In the genomic region with DNA sequence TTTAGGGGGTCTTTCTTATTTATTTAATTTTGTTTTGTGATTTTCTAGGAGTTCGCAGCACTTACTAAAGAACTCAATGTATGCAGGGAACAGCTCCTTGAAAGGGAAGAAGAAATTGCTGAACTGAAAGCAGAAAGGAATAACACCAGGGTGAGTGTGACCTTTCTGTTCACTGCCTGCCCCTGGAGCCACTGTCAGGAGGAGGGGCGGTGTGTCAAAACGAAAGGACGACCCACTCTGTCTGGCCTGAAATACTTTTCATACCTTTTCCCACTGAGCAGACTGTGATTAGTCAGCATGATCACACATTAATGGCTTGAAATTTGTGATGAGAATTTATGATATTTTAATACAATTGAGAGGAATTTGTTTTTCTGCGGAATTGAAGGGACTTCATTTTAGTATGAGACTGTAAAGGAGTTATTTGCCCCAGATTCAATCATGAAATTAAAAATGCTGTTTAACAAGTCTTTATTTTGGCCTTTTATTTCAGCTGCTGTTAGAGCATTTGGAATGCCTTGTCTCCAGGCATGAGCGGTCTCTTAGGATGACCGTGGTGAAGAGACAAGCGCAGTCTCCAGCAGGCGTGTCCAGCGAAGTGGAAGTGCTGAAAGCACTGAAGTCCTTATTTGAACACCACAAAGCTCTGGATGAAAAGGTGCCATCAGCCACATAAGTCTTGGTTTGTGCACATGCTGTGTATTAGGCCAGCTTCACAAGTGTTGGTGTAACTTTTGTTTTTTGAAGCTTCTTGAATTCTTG, we compare ENCODE assay signal across 11 cellular contexts. TPM values are rescaled to one million over a fixed set of nuclear protein-coding genes. Genes with fewer than 3 reads are reported as not detected.
A peak's percentile ranks its signal among the peaks of the same experiment; 100 is the strongest.
DNase-seq lines count a peak whose midpoint lies in the region; ATAC-seq and TF ChIP-seq lines count a peak whose summit lies in the region.
"Had no signal": no experiment of that assay in that cellular context is flagged by ENCODE, and none has a peak within 500 bp of the region (broad histone marks: within the 10 kb centered on the region; RNA-seq: fewer than 3 reads in every experiment).

No MANE protein-coding gene starts in this region.

- peak; percentile 45 for DNase-seq in activated CD8-positive, alpha-beta memory T cell treated with anti-CD3 and anti-CD28 coated beads, Interleukin-2, amount 50 U/mL, for 48 hours
- DNase-seq in activated CD8-positive, alpha-beta memory T cell treated with anti-CD3 and anti-CD28 coated beads, Interleukin-2, amount 50 U/mL, for 4 hours, result no peak
- no peak for DNase-seq in esophagus muscularis mucosa (ENCODE audit: extremely low spot score)
- DNase-seq in stimulated activated effector memory CD8-positive, alpha-beta T cell treated with anti-CD3 and anti-CD28 coated beads, Interleukin-12 subunit alpha, Interleukin-12 subunit beta, amount 100 ng/mL, for 72 hours (ENCODE audit: low spot score in 2 of 2), result no peak
- no peak for DNase-seq in HuH-7.5 (ENCODE audit: low spot score)
- no peak for DNase-seq in MG63
- DNase-seq in SIG-M5 treated with dmso at 0.1 percent for 504 hours (lab: John Stamatoyannopoulos, UW; ENCODE audit: unreplicated experiment), result no peak

- H3K9me3 ChIP-seq in esophagus muscularis mucosa (no peaks in the 10 kb centered on the region), MG63 (no peaks in the 10 kb centered on the region)
- H3K9me3 ChIP-seq: thoracic aorta had no signal

- 81% methylated on average over 10 of the region's 10 CpGs for WGBS in esophagus muscularis mucosa

- TF ChIP-seq POLR2A in esophagus muscularis mucosa (IDR thresholded peaks at IDR 0.05; ENCODE audit: low read depth), result no peak

- H3K9me3 Mint-ChIP-seq in stimulated activated effector memory CD8-positive, alpha-beta T cell treated with anti-CD3 and anti-CD28 coated beads, Interleukin-12 subunit alpha, Interleukin-12 subunit beta, amount 100 ng/mL, for 72 hours, result no peaks in the 10 kb centered on the region
- H3K9me3 Mint-ChIP-seq: activated naive CD4-positive, alpha-beta T cell treated with anti-CD3 and anti-CD28 coated beads, Interleukin-2, amount 50 U/mL, for 24 hours had no signal

- no peak for TF ChIP-seq CTCF in esophagus muscularis mucosa (IDR thresholded peaks at IDR 0.05)

- peak overlapping the region in 3 of 4 donors; percentile 9 to 32 (median 21) for H3K27ac ChIP-seq in esophagus muscularis mucosa (replicated peaks in 1 of 4)
- H3K27ac ChIP-seq: thoracic aorta had no signal

- peaks cover 18% of the 10 kb centered on the region for H3K4me1 Mint-ChIP-seq in stimulated activated effector memory CD8-positive, alpha-beta T cell treated with anti-CD3 and anti-CD28 coated beads, Interleukin-12 subunit alpha, Interleukin-12 subunit beta, amount 100 ng/mL, for 72 hours
- H3K4me1 Mint-ChIP-seq: activated naive CD4-positive, alpha-beta T cell treated with anti-CD3 and anti-CD28 coated beads, Interleukin-2, amount 50 U/mL, for 24 hours had no signal

- peaks cover 64% of the 10 kb centered on the region for H3K36me3 Mint-ChIP-seq in stimulated activated effector memory CD8-positive, alpha-beta T cell treated with anti-CD3 and anti-CD28 coated beads, Interleukin-12 subunit alpha, Interleukin-12 subunit beta, amount 100 ng/mL, for 72 hours

- intact Hi-C loops in esophagus muscularis mucosa (cut with DNase I), result no loop called here

- peaks cover 15 to 42% (median 29%) of the 10 kb centered on the region in 4 donors for H3K4me1 ChIP-seq in esophagus muscularis mucosa

- TF ChIP-seq EP300 in esophagus muscularis mucosa (IDR thresholded peaks at IDR 0.05), result no peak

- peak overlapping the region; percentile 75 for H3K27ac Mint-ChIP-seq in stimulated activated effector memory CD8-positive, alpha-beta T cell treated with anti-CD3 and anti-CD28 coated beads, Interleukin-12 subunit alpha, Interleukin-12 subunit beta, amount 100 ng/mL, for 72 hours
- H3K27ac Mint-ChIP-seq: activated naive CD4-positive, alpha-beta T cell treated with anti-CD3 and anti-CD28 coated beads, Interleukin-2, amount 50 U/mL, for 24 hours had no signal

- H3K4me3 ChIP-seq in esophagus muscularis mucosa (no peak overlapping the region), MG63 (no peak overlapping the region)
- H3K4me3 ChIP-seq: thoracic aorta had no signal

- H3K4me3 Mint-ChIP-seq in stimulated activated effector memory CD8-positive, alpha-beta T cell treated with anti-CD3 and anti-CD28 coated beads, Interleukin-12 subunit alpha, Interleukin-12 subunit beta, amount 100 ng/mL, for 72 hours, result no peak overlapping the region
- H3K4me3 Mint-ChIP-seq: activated naive CD4-positive, alpha-beta T cell treated with anti-CD3 and anti-CD28 coated beads, Interleukin-2, amount 50 U/mL, for 24 hours had no signal

- peak; percentile 69 for ATAC-seq in HG02642 (IDR thresholded peaks at IDR 0.05; ENCODE audit: poor library complexity, unreplicated experiment)
- ATAC-seq in stimulated activated effector memory CD8-positive, alpha-beta T cell treated with anti-CD3 and anti-CD28 coated beads, Interleukin-12 subunit alpha, Interleukin-12 subunit beta, amount 100 ng/mL, for 72 hours, result peak; percentile 86
- ATAC-seq: HCT116 had no signal

- H3K27me3 ChIP-seq in esophagus muscularis mucosa (no peaks in the 10 kb centered on the region), MG63 (no peaks in the 10 kb centered on the region)

- H3K36me3 ChIP-seq in esophagus muscularis mucosa (peaks cover 18 to 65% (median 55%) of the 10 kb centered on the region in 4 donors), MG63 (peaks cover 46% of the 10 kb centered on the region)

RNA-seq across cellular contexts. Expression of a gene that starts 54.0 kb away (rescaled TPM):
- total RNA-seq in esophagus muscularis mucosa, result 10 to 100 TPM; 46.3 to 51.5 (median 47.2) TPM
- 19.8 and 26.7 TPM in 2 replicates for total RNA-seq in MG63 (2014; rRNA removed; shearing (Covaris generic); ENCODE audit: low replicate concordance)
